ENCODE assay signal across 21 cellular contexts in genomic region chr4:118798658-118799057, GRCh38. TPM values are rescaled to one million over a fixed set of nuclear protein-coding genes. Genes with fewer than 3 reads are reported as not detected.
DNase-seq lines count a peak whose midpoint lies in the region; ATAC-seq, FAIRE-seq and TF ChIP-seq lines count a peak whose summit lies in the region.
"Had no signal": no experiment of that assay in that cellular context is flagged by ENCODE, and none has a peak within 500 bp of the region (broad histone marks: within the 10 kb centered on the region; RNA-seq: fewer than 3 reads in every experiment).

No MANE protein-coding gene starts in this region.

- no peak overlapping the region for H2BK15ac ChIP-seq in mesenchymal stem cell (ENCODE audit: low read depth, poor library complexity, severe bottlenecking)

- no peak overlapping the region for H3K27ac Mint-ChIP-seq in chondrocyte (ENCODE audit: unreplicated experiment)
- H3K27ac Mint-ChIP-seq: CD14-positive monocyte; nephron progenitor cell; stimulated activated memory B cell treated with anti-CD40 and anti-IgM and Interleukin-4, amounts not matched to agents 10 μg/mL and 1 μg/mL and 100 μg/mL, for 72 hours had no signal

- H3K4me3 ChIP-seq in mesenchymal stem cell (ENCODE audit: insufficient read depth in 1 of 2, low read depth in 1 of 2, low read length in 2 of 2): no peak overlapping the region
- H3K4me3 ChIP-seq: ascending aorta, esophagus squamous epithelium, hepatocyte, tibial artery had no signal

- H3K14ac ChIP-seq in mesenchymal stem cell (ENCODE audit: low read length in 2 of 2): no peak overlapping the region

- no peak overlapping the region for H4K91ac ChIP-seq in mesenchymal stem cell (ENCODE audit: low read length)

- H3K4me2 ChIP-seq in mesenchymal stem cell (ENCODE audit: low read length, poor library complexity, severe bottlenecking): no peak overlapping the region
- H3K4me2 ChIP-seq: hepatocyte had no signal

- peaks cover 21% of the 10 kb centered on the region for H3K4me1 Mint-ChIP-seq in chondrocyte (ENCODE audit: low read depth)
- H3K4me1 Mint-ChIP-seq: CD14-positive monocyte; nephron progenitor cell; stimulated activated memory B cell treated with anti-CD40 and anti-IgM and Interleukin-4, amounts not matched to agents 10 μg/mL and 1 μg/mL and 100 μg/mL, for 72 hours had no signal

- H3K18ac ChIP-seq in mesenchymal stem cell (ENCODE audit: low read depth in 1 of 2, low read length in 2 of 2): no peak overlapping the region

- no peak overlapping the region for H2BK12ac ChIP-seq in mesenchymal stem cell (ENCODE audit: low read length in 2 of 2)

- H3K4me3 Mint-ChIP-seq in chondrocyte (ENCODE audit: unreplicated experiment): no peak overlapping the region
- H3K4me3 Mint-ChIP-seq: CD14-positive monocyte; nephron progenitor cell; stimulated activated memory B cell treated with anti-CD40 and anti-IgM and Interleukin-4, amounts not matched to agents 10 μg/mL and 1 μg/mL and 100 μg/mL, for 72 hours had no signal

- H2BK5ac ChIP-seq in mesenchymal stem cell (ENCODE audit: low read depth, low read length, poor library complexity, severe bottlenecking): no peak overlapping the region

- no peak overlapping the region for H3K4ac ChIP-seq in mesenchymal stem cell (ENCODE audit: low read depth in 1 of 2, low read length in 2 of 2)

- H3K9me3 Mint-ChIP-seq in chondrocyte (ENCODE audit: low read depth): no peaks in the 10 kb centered on the region
- H3K9me3 Mint-ChIP-seq: CD14-positive monocyte; nephron progenitor cell; stimulated activated memory B cell treated with anti-CD40 and anti-IgM and Interleukin-4, amounts not matched to agents 10 μg/mL and 1 μg/mL and 100 μg/mL, for 72 hours had no signal

- H3K36me3 ChIP-seq in mesenchymal stem cell (ENCODE audit: control insufficient read depth in 1 of 2, insufficient read depth in 2 of 2, low read depth in 1 of 2, low read length in 2 of 2): peaks cover 33 to 97% of the 10 kb centered on the region in 2 experiments

- H4K8ac ChIP-seq in mesenchymal stem cell (ENCODE audit: low read length): no peak overlapping the region

- H3K36me3 Mint-ChIP-seq in chondrocyte (ENCODE audit: low read depth): peaks cover 43% of the 10 kb centered on the region

- no peak overlapping the region for H2BK120ac ChIP-seq in mesenchymal stem cell (ENCODE audit: low read depth, low read length)

- H3K27ac ChIP-seq in mesenchymal stem cell (ENCODE audit: low read length, poor library complexity, severe bottlenecking): no peak overlapping the region
- H3K27ac ChIP-seq: ascending aorta, esophagus squamous epithelium, hepatocyte had no signal

- H2AK5ac ChIP-seq in mesenchymal stem cell (ENCODE audit: low read length, severe bottlenecking): no peak overlapping the region

- no peaks in the 10 kb centered on the region for H3K9me3 ChIP-seq in mesenchymal stem cell (ENCODE audit: control insufficient read depth, low read length)
- H3K9me3 ChIP-seq: ascending aorta, esophagus squamous epithelium, tibial artery had no signal

- peak overlapping the region; percentile 14 for H3K9ac ChIP-seq in mesenchymal stem cell (ENCODE audit: low read length)

- H2AFZ ChIP-seq in mesenchymal stem cell (ENCODE audit: low read depth, low read length): no peak overlapping the region
- H2AFZ ChIP-seq: hepatocyte had no signal

- FAIRE-seq in D721Med (lab: Jason Lieb, UNC): no peak

- WGBS in mesenchymal stem cell: over 99% methylated on average over 3 of the region's 3 CpGs

- no peak overlapping the region for H3K23ac ChIP-seq in mesenchymal stem cell (ENCODE audit: low read length in 2 of 2)

- intact Hi-C loops in Right ventricle myocardium superior (cut with DNase I): no loop called here

- H3K4me1 ChIP-seq in mesenchymal stem cell (ENCODE audit: control insufficient read depth, insufficient read depth, low read depth, low read length): no peaks in the 10 kb centered on the region
- H3K4me1 ChIP-seq: ascending aorta had no signal

- ATAC-seq in Right ventricle myocardium superior (ENCODE audit: poor library complexity): no peak
- no peak for ATAC-seq in HG03097 (IDR thresholded peaks at IDR 0.05; ENCODE audit: low FRiP score, unreplicated experiment)
- ATAC-seq in HG02870 (IDR thresholded peaks at IDR 0.05; ENCODE audit: unreplicated experiment): no peak
- ATAC-seq: stimulated activated memory B cell treated with anti-CD40 and anti-IgM and Interleukin-4, amounts not matched to agents 10 μg/mL and 1 μg/mL and 100 μg/mL, for 72 hours had no signal

- H3K27me3 ChIP-seq in mesenchymal stem cell (ENCODE audit: control insufficient read depth in 1 of 2, insufficient read depth in 1 of 2, low read length in 2 of 2): no peaks in the 10 kb centered on the region
- H3K27me3 ChIP-seq: ascending aorta, esophagus squamous epithelium, hepatocyte, tibial artery had no signal

- TF ChIP-seq CTCF in chondrocyte (IDR thresholded peaks at IDR 0.05): peak; percentile 52
- no peak for TF ChIP-seq CTCF in D721Med (IDR thresholded peaks at IDR 0.05; ENCODE audit: insufficient read depth, missing control alignments)

- peaks cover 25% of the 10 kb centered on the region for H3K79me1 ChIP-seq in mesenchymal stem cell (replicated peaks; ENCODE audit: low read length, poor library complexity, severe bottlenecking)

- peak; percentile 12 for DNase-seq in DMS 273 treated with DMSO at 0.1 percent for 48 hours (lab: John Stamatoyannopoulos, UW)
- peak; percentile 10 for DNase-seq in HuH-7 (ENCODE audit: low spot score)
- DNase-seq in chondrocyte (ENCODE audit: low spot score): no peak
- no peak for DNase-seq in mesenchymal stem cell
- DNase-seq in Right ventricle myocardium superior: no peak
- no peak for DNase-seq in D721Med (ENCODE audit: insufficient read length, low spot score)
- DNase-seq: activated CD4-positive, alpha-beta T cell treated with anti-CD3 and anti-CD28 coated beads, Interleukin-2, amount 50 U/mL, for 1 hour; activated naive CD4-positive, alpha-beta T cell treated with Interleukin-2 at 50 U/mL for 16 hours; DMS79; esophagus squamous epithelium; NCI-H2081; NCI-H526 treated with DMSO at 0.1 percent for 48 hours; nephron progenitor cell; T1000; tibial artery had no signal

- H3K27me3 Mint-ChIP-seq in chondrocyte (ENCODE audit: low read depth): no peaks in the 10 kb centered on the region
- H3K27me3 Mint-ChIP-seq: stimulated activated memory B cell treated with anti-CD40 and anti-IgM and Interleukin-4, amounts not matched to agents 10 μg/mL and 1 μg/mL and 100 μg/mL, for 72 hours had no signal

RNA-seq across cellular contexts. Expression of gene SEC24D, which starts 37.3 kb away (rescaled TPM):
- 204 to 245 TPM (median 208 TPM) in 3 replicates for total RNA-seq in chondrocyte
- polyA plus RNA-seq in mesenchymal stem cell (2013, experiment 1 of 2): 106 TPM
- 98.8 TPM for polyA plus RNA-seq in mesenchymal stem cell (2013, experiment 2 of 2)
- total RNA-seq in Right ventricle myocardium superior: 10.2 TPM

Comparison
In these comparisons a context has a peak if more than half of its experiments do, and no peak if none do; other contexts are left out.
1. DNase-seq: peak in DMS 273 treated with DMSO at 0.1 percent for 48 hours (single experiment) and HuH-7 (single experiment); none in chondrocyte (single experiment), mesenchymal stem cell (single experiment), Right ventricle myocardium superior (single experiment) and D721Med (single experiment).
2. RNA of gene SEC24D, which starts 37.3 kb away (total RNA-seq): 204 to 245 TPM in chondrocyte; 10.2 TPM in Right ventricle myocardium superior (single experiment); every median in the first group is over 10 times any median in the second.